33 cellular contexts compared by ENCODE assay signal in the genomic region with DNA sequence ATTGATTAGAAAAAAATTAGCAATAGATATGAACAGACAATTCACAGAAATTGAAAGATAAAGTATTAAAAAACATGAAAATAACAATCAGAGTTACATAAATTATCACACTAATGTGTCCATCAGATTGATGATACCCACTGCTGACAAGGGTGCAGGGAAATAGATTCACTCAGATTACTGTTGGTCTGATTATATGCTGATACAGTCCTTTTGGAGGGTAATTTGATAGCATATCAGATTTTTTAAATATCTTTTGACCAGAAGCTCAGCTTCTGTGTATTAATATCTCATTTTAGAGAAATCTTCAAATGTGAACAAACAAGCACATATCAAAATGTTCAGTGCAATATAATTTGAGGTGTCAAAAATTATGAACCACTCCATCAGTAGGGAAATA.
"Had no signal": no experiment of that assay in that cellular context is flagged by ENCODE, and none has a peak within 500 bp of the region (broad histone marks: within the 10 kb centered on the region; RNA-seq: fewer than 3 reads in every experiment).

No MANE protein-coding gene starts in this region.

- H3K4me1 ChIP-seq: adrenal gland, body of pancreas, breast epithelium had no signal

- DNase-seq: activated B cell treated with CpG ODN at 0.5 μM for 24 hours; activated CD4-positive, alpha-beta memory T cell treated with anti-CD3 and anti-CD28 coated beads for 36 hours; activated CD4-positive, alpha-beta T cell treated with anti-CD3 and anti-CD28 coated beads for 4 hours; activated CD4-positive, alpha-beta T cell treated with anti-CD3 and anti-CD28 coated beads, Interleukin-2, amount 10 ng/mL, durations not matched to agents 24 days and 14 days; activated CD4-positive, alpha-beta T cell treated with anti-CD3 and anti-CD28 coated beads, Interleukin-2, amount 50 U/mL, for 1 hour; activated CD4-positive, alpha-beta T cell treated with anti-CD3 and anti-CD28 coated beads, Interleukin-2, amount 50 U/mL, for 4 hours; activated CD4-positive, CD25-positive, alpha-beta regulatory T cell treated with anti-CD3 and anti-CD28 coated beads, Interleukin-2, amount 50 U/mL, for 72 hours; activated CD8-positive, alpha-beta memory T cell treated with anti-CD3 and anti-CD28 coated beads, Interleukin-2, amount 50 U/mL, for 4 hours; activated CD8-positive, alpha-beta T cell treated with anti-CD3 and anti-CD28 coated beads for 36 hours; activated effector memory CD4-positive, alpha-beta T cell treated with anti-CD3 and anti-CD28 coated beads, Interleukin-2, amount 50 U/mL, for 16 hours; activated gamma-delta T cell treated with Interleukin-2 at 50 U/mL for 16 hours; activated naive CD4-positive, alpha-beta T cell; activated naive CD4-positive, alpha-beta T cell treated with anti-CD3 and anti-CD28 coated beads for 36 hours; activated naive CD4-positive, alpha-beta T cell treated with anti-CD3 and anti-CD28 coated beads, Interleukin-2, amount 50 U/mL, for 16 hours; activated naive CD8-positive, alpha-beta T cell treated with anti-CD3 and anti-CD28 coated beads for 36 hours; activated T-cell treated with anti-CD3 and anti-CD28 coated beads for 4 hours; activated T-cell treated with anti-CD3 and anti-CD28 coated beads, Interleukin-2, amount 50 U/mL, for 1 hour; activated T-cell treated with anti-CD3 and anti-CD28 coated beads, Interleukin-2, amount 50 U/mL, for 4 hours; activated T-cell treated with anti-CD3 and anti-CD28 coated beads, Interleukin-2, amount 50 U/mL, for 72 hours; adrenal gland; amniotic stem cell; aorta; body of pancreas; brain microvascular endothelial cell; central memory CD4-positive, alpha-beta T cell; T-helper 2 cell; T-helper 9 cell had no signal

- H3K27ac ChIP-seq: adrenal gland, body of pancreas, brain microvascular endothelial cell, breast epithelium, VCaP had no signal

- FAIRE-seq: astrocyte, TTC549 had no signal

- H3K27me3 ChIP-seq: adrenal gland, body of pancreas, brain microvascular endothelial cell, breast epithelium had no signal

- H3K36me3 ChIP-seq: adrenal gland, brain microvascular endothelial cell, breast epithelium had no signal

- H3K9me3 ChIP-seq: adrenal gland, body of pancreas, breast epithelium had no signal

- H3K4me3 ChIP-seq: adrenal gland, body of pancreas, breast epithelium had no signal

- ATAC-seq: activated CD8-positive, alpha-beta T cell treated with anti-CD3 and anti-CD28 coated beads for 36 hours; activated naive CD4-positive, alpha-beta T cell treated with anti-CD3 and anti-CD28 coated beads, Interleukin-2, amount 50 U/mL, for 72 hours; activated T-cell treated with anti-CD3 and anti-CD28 coated beads, Interleukin-2, amount 50 U/mL, for 4 hours; activated T-cell treated with anti-CD3 and anti-CD28 coated beads, Interleukin-2, amount 50 U/mL, for 72 hours; activated T-helper 17 cell treated with anti-CD3 and anti-CD28 coated beads, Interleukin-2, amount 50 U/mL, for 72 hours; body of pancreas had no signal
